22 cellular contexts compared by ENCODE assay signal in genomic region chr3:20846792-20847191, GRCh38.
"Had no signal": no experiment of that assay in that cellular context is flagged by ENCODE, and none has a peak within 500 bp of the region (broad histone marks: within the 10 kb centered on the region; RNA-seq: fewer than 3 reads in every experiment).

No MANE protein-coding gene starts in this region.

- ATAC-seq: activated CD8-positive, alpha-beta memory T cell treated with anti-CD3 and anti-CD28 coated beads, Interleukin-2, amount 10 ng/mL, durations not matched to agents 7 days and 5 days; activated naive CD8-positive, alpha-beta T cell treated with anti-CD3 and anti-CD28 coated beads, Interleukin-2, amount 50 U/mL, for 24 hours; Right ventricle myocardium inferior; SK-N-SH treated with all-trans-retinoic acid at 6 μM for 48 hours had no signal

- DNase-seq: activated CD4-positive, alpha-beta memory T cell treated with anti-CD3 and anti-CD28 coated beads, Interleukin-2, amount 10 ng/mL, durations not matched to agents 7 days and 5 days; activated CD4-positive, alpha-beta T cell treated with anti-CD3 and anti-CD28 coated beads for 1 hour; activated CD4-positive, alpha-beta T cell treated with anti-CD3 and anti-CD28 coated beads for 48 hours; activated CD4-positive, CD25-positive, alpha-beta regulatory T cell; activated CD8-positive, alpha-beta memory T cell treated with anti-CD3 and anti-CD28 coated beads for 24 hours; activated CD8-positive, alpha-beta memory T cell treated with anti-CD3 and anti-CD28 coated beads, Interleukin-2, amount 10 ng/mL, durations not matched to agents 7 days and 5 days; activated CD8-positive, alpha-beta memory T cell treated with anti-CD3 and anti-CD28 coated beads, Interleukin-2, amount 50 U/mL, for 48 hours; activated effector memory CD4-positive, alpha-beta T cell treated with Interleukin-2 at 50 U/mL for 16 hours; activated naive CD4-positive, alpha-beta T cell treated with anti-CD3 and anti-CD28 coated beads, Interleukin-2, amount 10 ng/mL, durations not matched to agents 7 days and 5 days; activated naive CD8-positive, alpha-beta T cell treated with anti-CD3 and anti-CD28 coated beads, Interleukin-2, amount 50 U/mL, for 24 hours; activated T-cell treated with anti-CD3 and anti-CD28 coated beads, Interleukin-2, amount 50 U/mL, for 48 hours; NCI-H1105 treated with DMSO at 0.1 percent for 48 hours; NCI-H1436; NCI-H1930; NCI-H2227 treated with DMSO at 0.1 percent for 48 hours; PC-9; SIG-M5; SW 1271; T1000; WERI-Rb-1 had no signal
